ENCODE assay signal across 4 cellular contexts in genomic region chr14:19866061-19866669, GRCh38. TPM values are rescaled to one million over a fixed set of nuclear protein-coding genes. Genes with fewer than 3 reads are reported as not detected.
"Had no signal": no experiment of that assay in that cellular context is flagged by ENCODE, and none has a peak within 500 bp of the region (broad histone marks: within the 10 kb centered on the region; RNA-seq: fewer than 3 reads in every experiment).

No MANE protein-coding gene starts in this region.

RNA-seq across cellular contexts. Expression of gene OR4K2, which starts 8.8 kb away (rescaled TPM):
- total RNA-seq: LHCN-M2, M059J, MCF 10A, NCI-H460 had no signal

RNA-seq across cellular contexts. Expression of gene OR4K5, which starts 54.2 kb away (rescaled TPM):
- total RNA-seq: LHCN-M2, M059J, MCF 10A, NCI-H460 had no signal
